18 cellular contexts compared by ENCODE assay signal in genomic region chr1:67635055-67635809, GRCh38. TPM values are rescaled to one million over a fixed set of nuclear protein-coding genes. Genes with fewer than 3 reads are reported as not detected.
DNase-seq lines count a peak whose midpoint lies in the region; ATAC-seq and TF ChIP-seq lines count a peak whose summit lies in the region.
"Had no signal": no experiment of that assay in that cellular context is flagged by ENCODE, and none has a peak within 500 bp of the region (broad histone marks: within the 10 kb centered on the region; RNA-seq: fewer than 3 reads in every experiment).

No MANE protein-coding gene starts in this region.

- no peak overlapping the region for H3K27ac Mint-ChIP-seq in osteocyte (ENCODE audit: unreplicated experiment)
- H3K27ac Mint-ChIP-seq: activated CD4-positive, alpha-beta T cell treated with anti-CD3 and anti-CD28 coated beads for 36 hours; activated naive CD4-positive, alpha-beta T cell treated with anti-CD3 and anti-CD28 coated beads, Interleukin-2, amount 10 ng/mL, durations not matched to agents 7 days and 5 days; brain; H9; T-helper 1 cell treated with Interleukin-12 subunit alpha and Interleukin-12 subunit beta and Interleukin-4 antibody, amounts not matched to agents 30 μg/mL and 1 μg/mL, for 36 hours had no signal

- H3K36me3 Mint-ChIP-seq in osteocyte (ENCODE audit: unreplicated experiment): no peaks in the 10 kb centered on the region
- H3K36me3 Mint-ChIP-seq: activated naive CD4-positive, alpha-beta T cell treated with anti-CD3 and anti-CD28 coated beads, Interleukin-2, amount 10 ng/mL, durations not matched to agents 7 days and 5 days; brain had no signal

- TF ChIP-seq CTCF in osteocyte (IDR thresholded peaks at IDR 0.05): no peak

- H3K4me3 Mint-ChIP-seq in osteocyte (ENCODE audit: unreplicated experiment): no peak overlapping the region
- H3K4me3 Mint-ChIP-seq: activated CD4-positive, alpha-beta T cell treated with anti-CD3 and anti-CD28 coated beads for 36 hours; activated naive CD4-positive, alpha-beta T cell treated with anti-CD3 and anti-CD28 coated beads, Interleukin-2, amount 10 ng/mL, durations not matched to agents 7 days and 5 days; brain; H9; T-helper 1 cell treated with Interleukin-12 subunit alpha and Interleukin-12 subunit beta and Interleukin-4 antibody, amounts not matched to agents 30 μg/mL and 1 μg/mL, for 36 hours had no signal

- no peaks in the 10 kb centered on the region for H3K27me3 Mint-ChIP-seq in osteocyte (ENCODE audit: unreplicated experiment)
- H3K27me3 Mint-ChIP-seq: activated CD4-positive, alpha-beta T cell treated with anti-CD3 and anti-CD28 coated beads for 36 hours had no signal

- H3K4me1 Mint-ChIP-seq in osteocyte (ENCODE audit: unreplicated experiment): no peaks in the 10 kb centered on the region

- no peak for ATAC-seq in esophagus mucosa
- ATAC-seq: activated CD4-positive, alpha-beta T cell treated with anti-CD3 and anti-CD28 coated beads for 36 hours had no signal

- no peaks in the 10 kb centered on the region for H3K9me3 Mint-ChIP-seq in osteocyte (ENCODE audit: unreplicated experiment)
- H3K9me3 Mint-ChIP-seq: activated naive CD4-positive, alpha-beta T cell treated with anti-CD3 and anti-CD28 coated beads, Interleukin-2, amount 10 ng/mL, durations not matched to agents 7 days and 5 days; brain; H9; T-helper 1 cell treated with Interleukin-12 subunit alpha and Interleukin-12 subunit beta and Interleukin-4 antibody, amounts not matched to agents 30 μg/mL and 1 μg/mL, for 36 hours had no signal

- DNase-seq in GDM1 (lab: John Stamatoyannopoulos, UW): peak; percentile 57
- peak; percentile 76 for DNase-seq in NOMO-1 treated with DMSO at 0.1 percent for 48 hours (lab: John Stamatoyannopoulos, UW; ENCODE audit: unreplicated experiment)
- DNase-seq in central memory CD4-positive, alpha-beta T cell: peak; percentile 12
- DNase-seq in osteocyte (ENCODE audit: extremely low spot score, unreplicated experiment): peak; percentile 70
- DNase-seq in DMS53 (lab: John Stamatoyannopoulos, UW): no peak
- no peak for DNase-seq in midbrain (lab: John Stamatoyannopoulos, UW)
- DNase-seq in effector CD4-positive, alpha-beta T cell: no peak
- DNase-seq: activated CD4-positive, alpha-beta T cell treated with anti-CD3 and anti-CD28 coated beads for 36 hours; activated naive CD4-positive, alpha-beta T cell treated with anti-CD3 and anti-CD28 coated beads, Interleukin-2, amount 10 ng/mL, durations not matched to agents 7 days and 5 days; DMS79 treated with DMSO at 0.1 percent for 48 hours; foreskin fibroblast; H9; NCI-H1048; NCI-H69; stimulated activated CD4-positive, alpha-beta T cell treated with anti-CD3 and anti-CD28 coated beads, Interleukin-1b, Interleukin-23, amount 100 ng/mL, for 48 hours had no signal

RNA-seq across cellular contexts. Expression of gene GADD45A, which starts 49.8 kb away (rescaled TPM):
- total RNA-seq in osteocyte (43.3 and 45.3 TPM in 2 replicates), esophagus mucosa (34.5 TPM)

Comparison
In these comparisons a context has a peak if more than half of its experiments do, and no peak if none do; other contexts are left out.
1. DNase-seq: peak in GDM1 (single experiment), NOMO-1 treated with DMSO at 0.1 percent for 48 hours (single experiment), central memory CD4-positive, alpha-beta T cell (single experiment) and osteocyte (single experiment); none in DMS53 (single experiment), midbrain (single experiment) and effector CD4-positive, alpha-beta T cell (single experiment).